In the genomic region with DNA sequence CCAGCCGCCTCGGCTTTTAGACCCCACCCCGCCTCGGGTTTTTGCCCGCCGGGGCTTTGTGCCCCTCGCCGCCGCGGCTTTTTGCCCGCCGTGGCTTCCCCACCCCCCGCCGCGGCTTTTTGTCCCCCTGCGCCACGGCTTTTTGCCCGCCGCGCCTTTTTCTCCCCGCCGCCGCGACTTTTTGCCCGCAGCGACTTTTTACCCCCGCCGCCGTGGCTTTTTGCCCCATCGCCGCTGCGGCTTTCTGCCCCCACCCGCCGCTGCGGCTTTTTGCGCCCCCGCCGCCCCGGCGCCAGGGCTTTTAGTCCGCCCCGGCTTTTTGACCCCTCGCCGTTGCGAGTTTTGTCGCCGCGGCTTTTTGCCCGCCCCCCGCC, we compare ENCODE assay signal across 12 cellular contexts.
A peak's percentile ranks its signal among the peaks of the same experiment; 100 is the strongest.
DNase-seq lines count a peak whose midpoint lies in the region; ATAC-seq, FAIRE-seq and TF ChIP-seq lines count a peak whose summit lies in the region.
"Had no signal": no experiment of that assay in that cellular context is flagged by ENCODE, and none has a peak within 500 bp of the region (broad histone marks: within the 10 kb centered on the region; RNA-seq: fewer than 3 reads in every experiment).

No MANE protein-coding gene starts in this region.

- H3K9me3 Mint-ChIP-seq in CD14-positive monocyte = peaks cover 5 to 8% (median 7%) of the 10 kb centered on the region in 7 donors
- peaks cover 8% of the 10 kb centered on the region for H3K9me3 Mint-ChIP-seq in dendritic cell treated with granulocyte-macrophage colony-stimulating factor and Interleukin-4, amounts not matched to agents 40 ng/mL and 50 ng/mL, for 4 days

- H3K4me3 ChIP-seq in HEK293 (ENCODE audit: low read depth, low read length) (peak overlapping the region; percentile 46), pancreas (peak overlapping the region in 1 of 4 donors; percentile 11)
- H3K4me3 ChIP-seq: cardiac muscle cell had no signal

- H3K4me1 ChIP-seq in HEK293 (ENCODE audit: control insufficient read depth, insufficient read depth, low read length) (no peaks in the 10 kb centered on the region), pancreas (no peaks in the 10 kb centered on the region)

- no peak for ATAC-seq in pancreas
- ATAC-seq in HG02798 (IDR thresholded peaks at IDR 0.05; ENCODE audit: poor library complexity, unreplicated experiment) = no peak
- ATAC-seq: stimulated activated naive B cell treated with anti-CD40 and anti-IgM and Interleukin-4, amounts not matched to agents 10 μg/mL and 1 μg/mL and 100 μg/mL, for 72 hours had no signal

- CTCF ChIA-PET in HEK293 (lab: Yijun Ruan, JAX) = no interaction called here

- intact Hi-C loops in CD14-positive monocyte (cut with micrococcal nuclease) (no loop called here), pancreas (cut with DNase I) (no loop called here)
- intact Hi-C loops in dendritic cell treated with granulocyte-macrophage colony-stimulating factor and Interleukin-4, amounts not matched to agents 40 ng/mL and 50 ng/mL, for 4 days (cut with micrococcal nuclease) = no loop called here

- no peak overlapping the region for H3K27ac Mint-ChIP-seq in CD14-positive monocyte
- no peak overlapping the region for H3K27ac Mint-ChIP-seq in dendritic cell treated with granulocyte-macrophage colony-stimulating factor and Interleukin-4, amounts not matched to agents 40 ng/mL and 50 ng/mL, for 4 days

- WGBS in pancreas, 2 donors = 2 to 12% methylated on average over 32 to 50 of the region's 50 CpGs

- H3K4me1 Mint-ChIP-seq in CD14-positive monocyte = no peaks in the 10 kb centered on the region
- H3K4me1 Mint-ChIP-seq in dendritic cell treated with granulocyte-macrophage colony-stimulating factor and Interleukin-4, amounts not matched to agents 40 ng/mL and 50 ng/mL, for 4 days (ENCODE audit: low read depth) = peaks cover 4% of the 10 kb centered on the region

- DNase-seq in CD14-positive monocyte (ENCODE audit: low spot score) (peak; percentile 7), pancreas (peak in 4 of 6 donors; percentile 5 to 45 (median 19)), dermis blood vessel endothelial cell (no peak), RKO (ENCODE audit: low spot score) (no peak)
- DNase-seq: HCEC 1CT; KBM-7; stimulated activated naive B cell treated with anti-CD40 and anti-IgM and Interleukin-4, amounts not matched to agents 10 μg/mL and 1 μg/mL and 100 μg/mL, for 72 hours had no signal

- H3K27me3 ChIP-seq in pancreas = no peaks in the 10 kb centered on the region

- no peaks in the 10 kb centered on the region for H3K36me3 ChIP-seq in HEK293 (ENCODE audit: control insufficient read depth in 2 of 2, insufficient read depth in 1 of 2, low read length in 2 of 2)
- no peaks in the 10 kb centered on the region for H3K36me3 ChIP-seq in pancreas
- H3K36me3 ChIP-seq: cardiac muscle cell had no signal

- no peak overlapping the region for H3K27ac ChIP-seq in HEK293 (ENCODE audit: extremely low read depth, low read depth, low read length)
- H3K27ac ChIP-seq in pancreas = no peak overlapping the region
- H3K27ac ChIP-seq: cardiac muscle cell had no signal

- no peak for FAIRE-seq in pancreas (lab: Jason Lieb, UNC)
- FAIRE-seq: islet of Langerhans had no signal

- H3K36me3 Mint-ChIP-seq in CD14-positive monocyte = peaks cover 0 to 6% of the 10 kb centered on the region in 2 donors
- peaks cover 7% of the 10 kb centered on the region for H3K36me3 Mint-ChIP-seq in dendritic cell treated with granulocyte-macrophage colony-stimulating factor and Interleukin-4, amounts not matched to agents 40 ng/mL and 50 ng/mL, for 4 days (ENCODE audit: low read depth)

- H3K27me3 Mint-ChIP-seq in CD14-positive monocyte (ENCODE audit: low read depth in 3 of 3) = peaks cover 6 to 26% (median 26%) of the 10 kb centered on the region in 3 donors
- H3K27me3 Mint-ChIP-seq in dendritic cell treated with granulocyte-macrophage colony-stimulating factor and Interleukin-4, amounts not matched to agents 40 ng/mL and 50 ng/mL, for 4 days = peaks cover 17% of the 10 kb centered on the region

- no peak for TF ChIP-seq CTCF in CD14-positive monocyte (IDR thresholded peaks at IDR 0.05)
- no peak for TF ChIP-seq CTCF in HEK293 (tag by site-specific recombination; IDR thresholded peaks at IDR 0.05)
- no peak for TF ChIP-seq CTCF in pancreas (IDR thresholded peaks at IDR 0.05)

- H3K4me3 Mint-ChIP-seq in CD14-positive monocyte = no peak overlapping the region
- H3K4me3 Mint-ChIP-seq in dendritic cell treated with granulocyte-macrophage colony-stimulating factor and Interleukin-4, amounts not matched to agents 40 ng/mL and 50 ng/mL, for 4 days = peak overlapping the region; percentile 6

- H3K9me3 ChIP-seq in HEK293 (ENCODE audit: control insufficient read depth, insufficient read depth, low read depth, low read length) = no peaks in the 10 kb centered on the region
- no peaks in the 10 kb centered on the region for H3K9me3 ChIP-seq in pancreas

- POLR2A ChIA-PET in HEK293 (lab: Yijun Ruan, JAX) = no interaction called here

TF ChIP-seq in HEK293, 187 proteins besides CTCF, POLR2A, EP300 and RAD21:
- no peak for TF ChIP-seq ZNF549 (tag by site-specific recombination; IDR thresholded peaks at IDR 0.05)
- TF ChIP-seq KLF7 (tag by site-specific recombination; IDR thresholded peaks at IDR 0.05; ENCODE audit: borderline replicate concordance) = no peak
- 0 out of 2 replicates have a peak, but pooled peaks have one; percentile 25 for TF ChIP-seq GLIS2 (tag by site-specific recombination; IDR thresholded peaks at IDR 0.05)
- TF ChIP-seq ZIC2 (tag by site-specific recombination; IDR thresholded peaks at IDR 0.05) = 0 out of 2 replicates have a peak, but pooled peaks have one; percentile 22
- no peak for TF ChIP-seq ZNF585B (tag by site-specific recombination; IDR thresholded peaks at IDR 0.05)
- TF ChIP-seq, protein P1, sequence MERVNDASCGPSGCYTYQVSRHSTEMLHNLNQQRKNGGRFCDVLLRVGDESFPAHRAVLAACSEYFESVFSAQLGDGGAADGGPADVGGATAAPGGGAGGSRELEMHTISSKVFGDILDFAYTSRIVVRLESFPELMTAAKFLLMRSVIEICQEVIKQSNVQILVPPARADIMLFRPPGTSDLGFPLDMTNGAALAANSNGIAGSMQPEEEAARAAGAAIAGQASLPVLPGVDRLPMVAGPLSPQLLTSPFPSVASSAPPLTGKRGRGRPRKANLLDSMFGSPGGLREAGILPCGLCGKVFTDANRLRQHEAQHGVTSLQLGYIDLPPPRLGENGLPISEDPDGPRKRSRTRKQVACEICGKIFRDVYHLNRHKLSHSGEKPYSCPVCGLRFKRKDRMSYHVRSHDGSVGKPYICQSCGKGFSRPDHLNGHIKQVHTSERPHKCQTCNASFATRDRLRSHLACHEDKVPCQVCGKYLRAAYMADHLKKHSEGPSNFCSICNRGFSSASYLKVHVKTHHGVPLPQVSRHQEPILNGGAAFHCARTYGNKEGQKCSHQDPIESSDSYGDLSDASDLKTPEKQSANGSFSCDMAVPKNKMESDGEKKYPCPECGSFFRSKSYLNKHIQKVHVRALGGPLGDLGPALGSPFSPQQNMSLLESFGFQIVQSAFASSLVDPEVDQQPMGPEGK (tag by site-specific recombination; IDR thresholded peaks at IDR 0.05) = 0 out of 2 replicates have a peak, but pooled peaks have one; percentile 16
- TF ChIP-seq GLIS1 (tag by site-specific recombination; IDR thresholded peaks at IDR 0.05) = peak; percentile 73
- peak; percentile 45; the same call in 1 of the 2 replicates for TF ChIP-seq ZNF335 (tag by site-specific recombination; conservative IDR thresholded peaks at IDR 0.05)

Comparison
In these comparisons a context has a peak if more than half of its experiments do, and no peak if none do; other contexts are left out.
1. DNase-seq: peak in CD14-positive monocyte (single experiment) and pancreas (4 of 6); none in dermis blood vessel endothelial cell (single experiment) and RKO (single experiment).